26 cellular contexts compared by ENCODE assay signal in genomic region chr9:86629530-86629929, GRCh38.
"Had no signal": no experiment of that assay in that cellular context is flagged by ENCODE, and none has a peak within 500 bp of the region (broad histone marks: within the 10 kb centered on the region; RNA-seq: fewer than 3 reads in every experiment).

No MANE protein-coding gene starts in this region.

- FAIRE-seq: urothelium cell line had no signal

- H3K36me3 ChIP-seq: stomach, suprapubic skin, thoracic aorta, thyroid gland, tibial artery, tibial nerve, transverse colon, upper lobe of left lung, upper lobe of right lung, uterus, vagina had no signal

- ATAC-seq: stimulated activated effector memory CD8-positive, alpha-beta T cell treated with anti-CD3 and anti-CD28 coated beads, Interleukin-12 subunit alpha, Interleukin-12 subunit beta, amount 100 ng/mL, for 72 hours; stimulated activated memory B cell treated with anti-CD40 and anti-IgM and Interleukin-4, amounts not matched to agents 10 μg/mL and 1 μg/mL and 100 μg/mL, for 72 hours; stimulated activated naive B cell treated with anti-CD40 and anti-IgM and Interleukin-4, amounts not matched to agents 10 μg/mL and 1 μg/mL and 100 μg/mL, for 72 hours; stimulated activated naive CD8-positive, alpha-beta T cell treated with anti-CD3 and anti-CD28 coated beads, Interleukin-15, amount 100 ng/mL, for 72 hours; stimulated activated naive CD8-positive, alpha-beta T cell treated with anti-CD3 and anti-CD28 coated beads, Interleukin-15, Interleukin-2, amounts not matched to agents 100 U/mL and 50 U/mL, for 24 hours; upper lobe of right lung had no signal

- H3K4me1 ChIP-seq: stomach, suprapubic skin, testis, thyroid gland, transverse colon, upper lobe of left lung, upper lobe of right lung, uterus, vagina had no signal

- H3K27me3 ChIP-seq: stomach, suprapubic skin, testis, thyroid gland, tibial nerve, upper lobe of left lung, uterus, vagina had no signal

- DNase-seq: stimulated activated CD4-positive, alpha-beta T cell treated with anti-CD3 and anti-CD28 coated beads, Interleukin-2, amount 100 ng/mL, for 48 hours; stimulated activated CD4-positive, alpha-beta T cell treated with anti-CD3 and anti-CD28 coated beads, Interleukin-4, amount 100 ng/mL, for 1 hour; stimulated activated CD4-positive, alpha-beta T cell treated with anti-CD3 and anti-CD28 coated beads, Interleukin-4, amount 100 ng/mL, for 24 hours; stimulated activated CD4-positive, alpha-beta T cell treated with anti-CD3 and anti-CD28 coated beads, Interleukin-4, amount 100 ng/mL, for 4 hours; stimulated activated CD8-positive, alpha-beta memory T cell treated with anti-CD3 and anti-CD28 coated beads, Interleukin-4, amount 100 ng/mL, for 48 hours; stimulated activated naive B cell treated with anti-CD40 and anti-IgM and Interleukin-4, amounts not matched to agents 10 μg/mL and 1 μg/mL and 100 μg/mL, for 72 hours; stimulated activated naive CD4-positive, alpha-beta T cell; stimulated activated naive CD4-positive, alpha-beta T cell treated with Interleukin-2 at 50 U/mL for 16 hours; stimulated activated naive CD8-positive, alpha-beta T cell treated with anti-CD3 and anti-CD28 coated beads, Interleukin-15, amount 100 ng/mL, for 72 hours; stimulated activated naive CD8-positive, alpha-beta T cell treated with anti-CD3 and anti-CD28 coated beads, Interleukin-15, Interleukin-2, amounts not matched to agents 100 U/mL and 50 U/mL, for 24 hours; stomach; substantia nigra; testis; thyroid gland; tibial artery; transverse colon; upper lobe of left lung; upper lobe of right lung; uterus had no signal

- H3K4me3 ChIP-seq: stomach, suprapubic skin, testis, thoracic aorta, thyroid gland, tibial artery, tibial nerve, transverse colon, upper lobe of left lung, upper lobe of right lung, uterus, vagina had no signal

- H3K27ac ChIP-seq: stomach, suprapubic skin, testis, thoracic aorta, thyroid gland, tibial artery, tibial nerve, transverse colon, upper lobe of left lung, upper lobe of right lung, uterus, vagina had no signal

- H3K9me3 ChIP-seq: stomach, suprapubic skin, testis, thoracic aorta, thyroid gland, transverse colon, upper lobe of right lung, uterus, vagina had no signal
